Comparison of ENCODE assay signal across 8 cellular contexts in the genomic region with DNA sequence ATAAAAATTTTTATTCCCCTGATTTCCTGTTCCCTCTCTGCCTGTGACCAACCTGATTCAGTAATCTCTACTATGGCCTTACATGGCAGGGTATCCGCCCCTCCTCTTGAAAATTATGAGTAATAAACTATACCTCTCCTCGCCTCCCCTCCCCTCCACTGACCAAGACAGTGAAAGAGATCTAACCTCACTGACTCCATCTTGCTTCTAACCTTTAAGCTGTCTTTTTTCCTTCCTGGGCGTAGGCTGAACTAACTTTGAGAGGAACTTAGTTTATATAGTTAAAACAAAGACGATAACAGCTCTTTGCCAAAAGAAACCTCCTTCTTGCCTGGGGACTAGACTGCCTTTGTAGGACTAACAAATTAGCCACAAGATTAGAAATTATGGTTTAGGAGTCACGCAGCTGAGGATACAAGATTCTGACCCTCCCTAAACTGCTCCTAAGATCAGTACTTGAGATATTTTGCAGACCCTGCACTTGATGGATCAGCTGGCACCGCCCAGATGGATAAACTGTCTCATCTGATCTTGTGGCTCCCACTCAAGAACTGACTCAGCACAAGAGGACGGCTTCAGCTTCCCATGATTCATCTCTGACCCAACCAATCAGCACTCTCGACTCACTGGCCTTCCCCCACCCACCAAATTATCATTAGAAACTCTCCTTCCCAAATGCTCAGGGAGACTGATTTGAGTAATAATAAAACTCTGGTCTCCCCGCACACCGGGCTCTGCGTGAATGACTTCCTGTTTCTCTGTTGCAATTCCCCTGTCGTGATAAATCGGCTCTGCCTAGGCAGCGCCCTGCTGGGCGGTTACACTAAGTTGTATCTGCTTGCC.
A peak's percentile ranks its signal among the peaks of the same experiment; 100 is the strongest.
DNase-seq lines count a peak whose midpoint lies in the region; ATAC-seq and TF ChIP-seq lines count a peak whose summit lies in the region.
"Had no signal": no experiment of that assay in that cellular context is flagged by ENCODE, and none has a peak within 500 bp of the region (broad histone marks: within the 10 kb centered on the region; RNA-seq: fewer than 3 reads in every experiment).

No MANE protein-coding gene starts in this region.

- H3K9me3 Mint-ChIP-seq in natural killer cell, result peaks cover 3 to 10% of the 10 kb centered on the region in 2 donors

- H3K4me1 Mint-ChIP-seq in natural killer cell, result no peaks in the 10 kb centered on the region

- in situ Hi-C loops in GM23248 (cut with MboI), result no loop called here

- H2AFZ ChIP-seq in GM23248, result peak overlapping the region; percentile 76

- H3K4me2 ChIP-seq in GM23248 (ENCODE audit: unreplicated experiment), result peak overlapping the region; percentile 72
- H3K4me2 ChIP-seq in skeletal muscle satellite cell (ENCODE audit: low read length), result peak overlapping the region; percentile 65

- H3K4me1 ChIP-seq in GM23248 (ENCODE audit: insufficient read depth) (peaks cover 22% of the 10 kb centered on the region), skeletal muscle satellite cell (ENCODE audit: control insufficient read depth, insufficient read depth, low read length) (peaks cover 26% of the 10 kb centered on the region)

- TF ChIP-seq POLR2A in erythroblast (IDR thresholded peaks at IDR 0.05; ENCODE audit: low read length), result no peak

- peak overlapping the region; percentile 67 for H3K9ac ChIP-seq in GM23248
- peak overlapping the region; percentile 63 for H3K9ac ChIP-seq in skeletal muscle satellite cell (ENCODE audit: low read depth, low read length)

- H3K9me3 ChIP-seq in GM23248 (ENCODE audit: low read depth), result no peaks in the 10 kb centered on the region
- H3K9me3 ChIP-seq in skeletal muscle satellite cell (replicated peaks; ENCODE audit: low read length), result no peaks in the 10 kb centered on the region

- H3K79me2 ChIP-seq in GM23248 (ENCODE audit: insufficient read depth), result no peaks in the 10 kb centered on the region

- peaks cover 7% of the 10 kb centered on the region for H3K27me3 ChIP-seq in GM23248 (replicated peaks; ENCODE audit: insufficient read depth)
- H3K27me3 ChIP-seq in skeletal muscle satellite cell (ENCODE audit: control insufficient read depth, insufficient read depth, low read length), result no peaks in the 10 kb centered on the region

- H3F3A ChIP-seq in GM23248 (ENCODE audit: insufficient read depth), result peaks cover 29% of the 10 kb centered on the region

- no peaks in the 10 kb centered on the region for H4K20me1 ChIP-seq in GM23248 (ENCODE audit: insufficient read depth)

- H3K36me3 Mint-ChIP-seq in natural killer cell, result no peaks in the 10 kb centered on the region

- H3K4me3 ChIP-seq in GM23248, result peak overlapping the region; percentile 65
- H3K4me3 ChIP-seq in skeletal muscle satellite cell (ENCODE audit: low read length), result peak overlapping the region; percentile 37

- peak; percentile 92 for DNase-seq in GM23248
- DNase-seq in NCI-H2227 (lab: John Stamatoyannopoulos, UW; ENCODE audit: unreplicated experiment), result peak; percentile 72
- peak; percentile 31 to 48 for DNase-seq in erythroblast (lab: John Stamatoyannopoulos, UW)
- DNase-seq in natural killer cell, result no peak
- DNase-seq in cerebellum (ENCODE audit: low spot score), result no peak
- DNase-seq: activated CD8-positive, alpha-beta memory T cell treated with anti-CD3 and anti-CD28 coated beads, Interleukin-2, amount 50 U/mL, for 4 hours had no signal

- H3K27me3 Mint-ChIP-seq in natural killer cell (ENCODE audit: low read depth in 2 of 2), result no peaks in the 10 kb centered on the region

- peak overlapping the region; percentile 84 for H3K27ac ChIP-seq in GM23248

- no peak overlapping the region for H3K27ac Mint-ChIP-seq in natural killer cell

- ATAC-seq in GM18498 (IDR thresholded peaks at IDR 0.05; ENCODE audit: unreplicated experiment), result no peak
- ATAC-seq in natural killer cell, result no peak

- TF ChIP-seq CTCF in natural killer cell (IDR thresholded peaks at IDR 0.05), result no peak

- H3K4me3 Mint-ChIP-seq in natural killer cell, result no peak overlapping the region

- H3K9me2 ChIP-seq in GM23248 (ENCODE audit: insufficient read depth), result no peaks in the 10 kb centered on the region

- intact Hi-C loops in natural killer cell (cut with micrococcal nuclease), result no loop called here

- H3K36me3 ChIP-seq in GM23248 (ENCODE audit: low read depth), result no peaks in the 10 kb centered on the region
- H3K36me3 ChIP-seq in skeletal muscle satellite cell (ENCODE audit: insufficient read depth, low read length), result no peaks in the 10 kb centered on the region

- WGBS in GM23248 (ENCODE audit: low coverage in 1 of 2, low lambda C conversion rate in 2 of 2, missing lambda C conversion rate in 2 of 2), 2 experiments, result 5 to 6% methylated on average over 15 of the region's 15 CpGs

Comparison
In these comparisons a context has a peak if more than half of its experiments do, and no peak if none do; other contexts are left out.
1. DNase-seq: peak in GM23248 (single experiment), NCI-H2227 (single experiment) and erythroblast (2 of 2); none in natural killer cell (single experiment) and cerebellum (single experiment).